8 cellular contexts compared by ENCODE assay signal in genomic region chrX:12977761-12978204, GRCh38. TPM values are rescaled to one million over a fixed set of nuclear protein-coding genes. Genes with fewer than 3 reads are reported as not detected.
DNase-seq lines count a peak whose midpoint lies in the region; ATAC-seq and TF ChIP-seq lines count a peak whose summit lies in the region.

No MANE protein-coding gene starts in this region.

- no peaks in the 10 kb centered on the region for H3K27me3 ChIP-seq in kidney epithelial cell (ENCODE audit: control insufficient read depth, insufficient read depth, low read length)
- H3K27me3 ChIP-seq in vagina = no peaks in the 10 kb centered on the region

- no peaks in the 10 kb centered on the region for H3K9me3 ChIP-seq in vagina

- TF ChIP-seq CTCF in WI38 (IDR thresholded peaks at IDR 0.05; ENCODE audit: low read depth, low read length) (no peak), kidney epithelial cell (IDR thresholded peaks at IDR 0.05; ENCODE audit: insufficient read depth, low read length, poor library complexity, severe bottlenecking) (no peak), vagina (IDR thresholded peaks at IDR 0.05) (no peak)

- intact Hi-C loops in vagina (cut with DNase I) = loop anchor here (10.0 kb wide), 1 partner anchor 117 kb away; no protein-coding TSS in a partner anchor

- TF ChIP-seq POLR2A in vagina (IDR thresholded peaks at IDR 0.05) = no peak

- H3K27ac ChIP-seq in vagina = peak overlapping the region; percentile 92

- peak overlapping the region; percentile 84 for H3K4me3 ChIP-seq in WI38 (ENCODE audit: low read depth, low read length)
- peak overlapping the region; percentile 75 for H3K4me3 ChIP-seq in kidney epithelial cell (ENCODE audit: low read depth, low read length)
- peak overlapping the region; percentile 49 to 63 for H3K4me3 ChIP-seq in vagina

- H3K36me3 ChIP-seq in kidney epithelial cell (ENCODE audit: control insufficient read depth, insufficient read depth, low read length) (no peaks in the 10 kb centered on the region), vagina (peaks cover 0 to 4% of the 10 kb centered on the region in 2 donors)

- DNase-seq in kidney epithelial cell (ENCODE audit: low read depth) = no peak
- DNase-seq in vagina (ENCODE audit: extremely low spot score in 2 of 2) = no peak
- no peak for DNase-seq in OCI-M2 (lab: John Stamatoyannopoulos, UW; ENCODE audit: unreplicated experiment)
- DNase-seq in NCI-H510A (lab: John Stamatoyannopoulos, UW) = no peak
- DNase-seq in H4 (ENCODE audit: low spot score) = no peak

- H3K4me1 ChIP-seq in vagina = no peaks in the 10 kb centered on the region

- ATAC-seq in GM18907 (IDR thresholded peaks at IDR 0.05; ENCODE audit: unreplicated experiment) (peak; percentile 11), HG02852 (IDR thresholded peaks at IDR 0.05; ENCODE audit: unreplicated experiment) (peak; percentile 11)

RNA-seq across cellular contexts. Expression of gene TMSB4X, which starts 2.9 kb away (rescaled TPM):
- total RNA-seq in kidney epithelial cell (2,437 and 3,601 TPM in 2 replicates), vagina (3,119 TPM)
- 6,124 and 7,364 TPM in 2 replicates for total RNA-seq in H4 (2014; rRNA removed; shearing (Covaris generic))
